ENCODE assay signal across 8 cellular contexts in the genomic region with DNA sequence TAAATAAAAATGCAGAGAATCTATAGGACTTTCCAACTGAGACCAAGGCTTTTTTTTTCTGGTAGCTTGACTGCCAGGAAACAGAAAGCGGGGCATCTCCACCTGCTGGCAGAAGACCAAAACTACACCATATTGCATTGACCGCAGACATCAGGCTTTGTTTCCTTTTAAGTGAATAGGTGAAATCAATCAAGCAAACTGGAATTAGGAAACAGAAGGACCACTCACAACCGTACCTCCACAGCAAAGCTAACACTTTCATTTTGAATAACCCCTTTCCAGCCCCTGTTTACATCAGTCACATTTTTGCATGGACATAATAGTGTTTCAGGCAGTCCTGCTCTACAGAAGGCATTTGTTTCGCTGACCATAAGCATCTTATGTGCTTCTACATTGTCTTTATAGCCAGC.
DNase-seq lines count a peak whose midpoint lies in the region; ATAC-seq, FAIRE-seq and TF ChIP-seq lines count a peak whose summit lies in the region.

No MANE protein-coding gene starts in this region.

- H3K9me3 ChIP-seq in esophagus squamous epithelium (no peaks in the 10 kb centered on the region), osteoblast (ENCODE audit: low read depth, low read length) (no peaks in the 10 kb centered on the region)

- peak; percentile 98 for FAIRE-seq in GM12892 (lab: Jason Lieb, UNC)

- H4K20me1 ChIP-seq in osteoblast (ENCODE audit: insufficient read depth, low read length), result no peaks in the 10 kb centered on the region

- no peak overlapping the region for H3K4me2 ChIP-seq in osteoblast (ENCODE audit: insufficient read depth, low read length)

- intact Hi-C loops in esophagus squamous epithelium (cut with DNase I), result no loop called here

- no peak overlapping the region for H2AFZ ChIP-seq in osteoblast (ENCODE audit: low read length)

- H3K27ac ChIP-seq in esophagus squamous epithelium (no peak overlapping the region), osteoblast (ENCODE audit: low read depth, low read length) (no peak overlapping the region)

- CTCF ChIA-PET in AG04449 (lab: Yijun Ruan, JAX), result interaction anchor here (0.8 to 2.5 kb wide), 9 partner anchors 8 to 1236 kb away, joined by 3 to 12 read pairs (median 4); no protein-coding TSS in a partner anchor

- TF ChIP-seq POLR2A in GM12892 (IDR thresholded peaks at IDR 0.05; ENCODE audit: low read depth, low read length), result no peak
- no peak for TF ChIP-seq POLR2A in esophagus squamous epithelium (IDR thresholded peaks at IDR 0.05)

- no peaks in the 10 kb centered on the region for H3K79me2 ChIP-seq in osteoblast (ENCODE audit: insufficient read depth, low read length)

- POLR2A ChIA-PET in AG04449 (lab: Yijun Ruan, JAX), result no interaction called here

- H3K4me3 ChIP-seq in AG04449 (ENCODE audit: low read depth, low read length) (no peak overlapping the region), esophagus squamous epithelium (no peak overlapping the region), osteoblast (ENCODE audit: insufficient read depth, low read length) (no peak overlapping the region)

- TF ChIP-seq CTCF in AG04449 (IDR thresholded peaks at IDR 0.05; ENCODE audit: insufficient read depth, low read length, missing control alignments), result peak; percentile 49
- peak in 5 of 6 experiments; percentile 37 to 53 (median 41) for TF ChIP-seq CTCF in esophagus squamous epithelium (IDR thresholded peaks at IDR 0.05)
- peak; percentile 61 for TF ChIP-seq CTCF in osteoblast (IDR thresholded peaks at IDR 0.05; ENCODE audit: extremely low read depth, low read depth, low read length)

- H3K27me3 ChIP-seq in esophagus squamous epithelium (no peaks in the 10 kb centered on the region), osteoblast (ENCODE audit: insufficient read depth, low read length) (no peaks in the 10 kb centered on the region)

- 22 to 27% methylated on average over 4 of the region's 4 CpGs for WGBS in esophagus squamous epithelium, 2 donors

- H3K36me3 ChIP-seq in esophagus squamous epithelium (no peaks in the 10 kb centered on the region), osteoblast (ENCODE audit: insufficient read depth, low read length) (no peaks in the 10 kb centered on the region)

- ATAC-seq in HG02970 (IDR thresholded peaks at IDR 0.05; ENCODE audit: low FRiP score, unreplicated experiment), result peak; percentile 74

- H3K4me1 ChIP-seq in esophagus squamous epithelium, result no peaks in the 10 kb centered on the region
- H3K4me1 ChIP-seq in osteoblast (ENCODE audit: insufficient read depth, low read length), result no peaks in the 10 kb centered on the region

- no peak for DNase-seq in AG04449 (ENCODE audit: low read depth, low spot score)
- DNase-seq in GM12892 (ENCODE audit: insufficient read length), result peak; percentile 21
- DNase-seq in NCI-H460 (ENCODE audit: extremely low read depth, low read depth), result peak; percentile 30
- peak; percentile 71 for DNase-seq in activated CD8-positive, alpha-beta memory T cell treated with anti-CD3 and anti-CD28 coated beads for 24 hours
- DNase-seq in esophagus squamous epithelium (lab: John Stamatoyannopoulos, UW), result no peak
- DNase-seq in osteoblast (ENCODE audit: insufficient read length, low spot score, missing footprints), result peak; percentile 48
- DNase-seq in cortex of kidney (lab: John Stamatoyannopoulos, UW), result no peak

Comparison
In these comparisons a context has a peak if more than half of its experiments do, and no peak if none do; other contexts are left out.
1. DNase-seq: peak in GM12892 (single experiment), NCI-H460 (single experiment), activated CD8-positive, alpha-beta memory T cell treated with anti-CD3 and anti-CD28 coated beads for 24 hours (single experiment) and osteoblast (single experiment); none in AG04449 (single experiment), esophagus squamous epithelium (single experiment) and cortex of kidney (single experiment).
2. Peak in every context shown above with its lines, with median percentiles within 50 percentile points of each other: CTCF ChIP-seq.